ENCODE assay signal across 8 cellular contexts in the genomic region with DNA sequence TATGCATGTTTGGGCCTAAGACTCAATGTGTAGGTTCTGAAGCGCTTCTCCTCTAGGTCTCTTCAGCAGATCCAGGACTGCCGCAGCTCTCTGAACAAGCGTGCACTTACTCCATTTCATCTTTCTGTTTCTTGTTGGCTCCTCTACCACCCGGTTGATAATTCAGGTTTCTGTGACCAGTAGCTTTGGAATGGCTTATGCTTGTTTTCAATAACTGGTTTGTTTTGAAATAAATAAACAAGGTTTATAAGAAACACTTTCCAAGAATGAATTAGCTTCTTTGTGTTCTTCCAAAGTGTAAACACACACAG. TPM values are rescaled to one million over a fixed set of nuclear protein-coding genes. Genes with fewer than 3 reads are reported as not detected.
DNase-seq lines count a peak whose midpoint lies in the region; ATAC-seq and TF ChIP-seq lines count a peak whose summit lies in the region.

No MANE protein-coding gene starts in this region.

- no TSS peak for BruUV-seq in HCT116 (replicated peaks; lab: Mats Ljungman, UMichigan)

- H3K4me1 ChIP-seq in HCT116 (ENCODE audit: control insufficient read depth in 1 of 2, insufficient read depth in 2 of 2, low read length in 2 of 2), result peaks cover 0 to 9% of the 10 kb centered on the region in 2 experiments; a peak in 2 of 4 replicates
- H3K4me1 ChIP-seq in gastroesophageal sphincter, result peaks cover 2 to 48% (median 8%) of the 10 kb centered on the region in 3 donors
- peaks cover 19% of the 10 kb centered on the region for H3K4me1 ChIP-seq in skeletal muscle satellite cell (ENCODE audit: control insufficient read depth, insufficient read depth, low read length)

- peak overlapping the region; percentile 99 for H3K4me3 Mint-ChIP-seq in T-helper 17 cell

- peak overlapping the region; percentile 65 for H3K9ac ChIP-seq in HCT116 (ENCODE audit: low read length)
- H3K9ac ChIP-seq in skeletal muscle satellite cell (ENCODE audit: low read depth, low read length), result peak overlapping the region; percentile 91

- H3K27ac ChIP-seq in HCT116 (ENCODE audit: low read depth, low read length) (no peak overlapping the region), gastroesophageal sphincter (peak overlapping the region; percentile 35 to 95 (median 94))

- POLR2A ChIA-PET in HCT116 (lab: Charles Lee), result interaction anchor here (0.8 kb wide), 1 partner anchor 51 kb away, joined by 3 read pairs; no protein-coding TSS in a partner anchor

- intact Hi-C loops in HCT116 (cut with micrococcal nuclease), result no loop called here

- WGBS in gastroesophageal sphincter (ENCODE audit: low coverage in 1 of 2), 2 donors, result 0 to 2% methylated on average over 1 to 4 of the region's 4 CpGs

- H2AFZ ChIP-seq in HCT116 (ENCODE audit: low read depth, low read length, poor library complexity, severe bottlenecking), result peak overlapping the region; percentile 13

- no peak for TF ChIP-seq RAD21 in HCT116 (IDR thresholded peaks at IDR 0.05; ENCODE audit: low read depth)

- TF ChIP-seq POLR2A in HCT116 (IDR thresholded peaks at IDR 0.05; ENCODE audit: borderline replicate concordance, extremely low read depth, insufficient read depth, insufficient read length) (no peak), gastroesophageal sphincter (IDR thresholded peaks at IDR 0.05) (no peak)

- H3K9me3 ChIP-seq in HCT116 (ENCODE audit: control insufficient read depth in 1 of 2, insufficient read depth in 1 of 2, low read depth in 1 of 2, low read length in 2 of 2) (no peaks in the 10 kb centered on the region), T-helper 17 cell (ENCODE audit: control insufficient read depth, low read length, poor library complexity, severe bottlenecking) (no peaks in the 10 kb centered on the region), gastroesophageal sphincter (no peaks in the 10 kb centered on the region), skeletal muscle satellite cell (replicated peaks; ENCODE audit: low read length) (no peaks in the 10 kb centered on the region)

- peaks cover 33% of the 10 kb centered on the region for H3K4me1 Mint-ChIP-seq in T-helper 17 cell

- peaks cover 3% of the 10 kb centered on the region for H3K36me3 Mint-ChIP-seq in T-helper 17 cell (ENCODE audit: low read depth)

- H3K27me3 Mint-ChIP-seq in T-helper 17 cell, result no peaks in the 10 kb centered on the region

- no peak for TF ChIP-seq EP300 in gastroesophageal sphincter (IDR thresholded peaks at IDR 0.05)

- peak overlapping the region; percentile 74 for H3K4me2 ChIP-seq in HCT116 (ENCODE audit: low read length)
- H3K4me2 ChIP-seq in skeletal muscle satellite cell (ENCODE audit: low read length), result peak overlapping the region; percentile 81

- RAD21 ChIA-PET in HCT116 (lab: Charles Lee; ENCODE audit: low non-redundant PET in 1 of 2, low total read pairs in 2 of 2, uncharacterized antibody in 2 of 2, unreplicated experiment in 2 of 2), result no interaction called here

- H3K9me2 ChIP-seq in HCT116 (ENCODE audit: insufficient read depth), result no peaks in the 10 kb centered on the region; the same call in 1 of the 2 replicates

- DNase-seq in HCT116 (ENCODE audit: low read depth, low spot score), result no peak
- no peak for DNase-seq in T-helper 17 cell
- DNase-seq in hippocampal formation (lab: John Stamatoyannopoulos, UW), result no peak
- no peak for DNase-seq in SKM-1 treated with dmso at 0.1 percent for 144 hours (lab: John Stamatoyannopoulos, UW; ENCODE audit: unreplicated experiment)
- DNase-seq in stimulated activated CD4-positive, alpha-beta T cell treated with anti-CD3 and anti-CD28 coated beads, Interleukin-1b, Interleukin-23, amount 100 ng/mL, for 48 hours, result no peak

- CTCF ChIA-PET in HCT116 (lab: Charles Lee), result no interaction called here

- no peaks in the 10 kb centered on the region for H3K27me3 ChIP-seq in HCT116 (ENCODE audit: insufficient read depth, low read length)
- H3K27me3 ChIP-seq in gastroesophageal sphincter, result no peaks in the 10 kb centered on the region
- H3K27me3 ChIP-seq in skeletal muscle satellite cell (ENCODE audit: control insufficient read depth, insufficient read depth, low read length), result no peaks in the 10 kb centered on the region

- no peak for TF ChIP-seq CTCF in HCT116 (IDR thresholded peaks at IDR 0.05 in 2 of 3, conservative IDR thresholded peaks at IDR 0.05 in 1 of 3; ENCODE audit: borderline replicate concordance in 1 of 3, insufficient read depth in 1 of 3, low read depth in 2 of 3, low read length in 2 of 3)
- TF ChIP-seq CTCF in gastroesophageal sphincter (IDR thresholded peaks at IDR 0.05), result no peak

- no peaks in the 10 kb centered on the region for H4K20me1 ChIP-seq in HCT116 (ENCODE audit: insufficient read depth)

- ATAC-seq in HCT116 (no peak), T-helper 17 cell (peak; percentile 56), gastroesophageal sphincter (no peak), HG03378 (IDR thresholded peaks at IDR 0.05; ENCODE audit: unreplicated experiment) (no peak)

- H3K36me3 ChIP-seq in HCT116 (ENCODE audit: control insufficient read depth in 1 of 2, insufficient read depth in 2 of 2, low read length in 2 of 2) (no peaks in the 10 kb centered on the region), gastroesophageal sphincter (no peaks in the 10 kb centered on the region), skeletal muscle satellite cell (ENCODE audit: insufficient read depth, low read length) (peaks cover 11% of the 10 kb centered on the region)

- no peaks in the 10 kb centered on the region for H3K79me2 ChIP-seq in HCT116 (ENCODE audit: insufficient read depth, low read length)

- no peak overlapping the region for H3K27ac Mint-ChIP-seq in T-helper 17 cell

- H3K4me3 ChIP-seq in HCT116 (replicated peaks in 1 of 2; ENCODE audit: low read depth in 1 of 2, low read length in 2 of 2) (peak overlapping the region; percentile 52 to 61), gastroesophageal sphincter (peak overlapping the region; percentile 82 to 92), skeletal muscle satellite cell (ENCODE audit: low read length) (peak overlapping the region; percentile 77)

TF ChIP-seq in HCT116, 20 proteins besides CTCF, POLR2A, EP300 and RAD21:
- TF ChIP-seq, protein P1, sequence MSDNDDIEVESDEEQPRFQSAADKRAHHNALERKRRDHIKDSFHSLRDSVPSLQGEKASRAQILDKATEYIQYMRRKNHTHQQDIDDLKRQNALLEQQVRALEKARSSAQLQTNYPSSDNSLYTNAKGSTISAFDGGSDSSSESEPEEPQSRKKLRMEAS (IDR thresholded peaks at IDR 0.05), result 0 out of 2 replicates have a peak, but pooled peaks have one; percentile 6
- TF ChIP-seq, protein P2, sequence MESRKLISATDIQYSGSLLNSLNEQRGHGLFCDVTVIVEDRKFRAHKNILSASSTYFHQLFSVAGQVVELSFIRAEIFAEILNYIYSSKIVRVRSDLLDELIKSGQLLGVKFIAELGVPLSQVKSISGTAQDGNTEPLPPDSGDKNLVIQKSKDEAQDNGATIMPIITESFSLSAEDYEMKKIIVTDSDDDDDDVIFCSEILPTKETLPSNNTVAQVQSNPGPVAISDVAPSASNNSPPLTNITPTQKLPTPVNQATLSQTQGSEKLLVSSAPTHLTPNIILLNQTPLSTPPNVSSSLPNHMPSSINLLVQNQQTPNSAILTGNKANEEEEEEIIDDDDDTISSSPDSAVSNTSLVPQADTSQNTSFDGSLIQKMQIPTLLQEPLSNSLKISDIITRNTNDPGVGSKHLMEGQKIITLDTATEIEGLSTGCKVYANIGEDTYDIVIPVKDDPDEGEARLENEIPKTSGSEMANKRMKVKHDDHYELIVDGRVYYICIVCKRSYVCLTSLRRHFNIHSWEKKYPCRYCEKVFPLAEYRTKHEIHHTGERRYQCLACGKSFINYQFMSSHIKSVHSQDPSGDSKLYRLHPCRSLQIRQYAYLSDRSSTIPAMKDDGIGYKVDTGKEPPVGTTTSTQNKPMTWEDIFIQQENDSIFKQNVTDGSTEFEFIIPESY (IDR thresholded peaks at IDR 0.05; ENCODE audit: extremely low read depth, insufficient replicate concordance, low read length), result no peak

RNA-seq across cellular contexts. Expression of a gene that starts 1.5 kb away (rescaled TPM):
- 8.3 TPM for total RNA-seq in HCT116 (2021; ENCODE audit: unreplicated experiment)
- polyA plus RNA-seq in HCT116 (2012), result 6.9 and 7.0 TPM in 2 replicates
- total RNA-seq in T-helper 17 cell, result 100 to 1,000 TPM in 1 of 2 donors, 10 to 100 TPM in 1; 90.2 to 109 TPM
- 10 to 100 TPM; 30.3 to 73.5 (median 38.1) TPM for total RNA-seq in gastroesophageal sphincter
- 32.7 and 34.3 TPM in 2 replicates for total RNA-seq in skeletal muscle satellite cell (2012; rRNA removed)
